ENCODE assay signal across 10 cellular contexts in the genomic region with DNA sequence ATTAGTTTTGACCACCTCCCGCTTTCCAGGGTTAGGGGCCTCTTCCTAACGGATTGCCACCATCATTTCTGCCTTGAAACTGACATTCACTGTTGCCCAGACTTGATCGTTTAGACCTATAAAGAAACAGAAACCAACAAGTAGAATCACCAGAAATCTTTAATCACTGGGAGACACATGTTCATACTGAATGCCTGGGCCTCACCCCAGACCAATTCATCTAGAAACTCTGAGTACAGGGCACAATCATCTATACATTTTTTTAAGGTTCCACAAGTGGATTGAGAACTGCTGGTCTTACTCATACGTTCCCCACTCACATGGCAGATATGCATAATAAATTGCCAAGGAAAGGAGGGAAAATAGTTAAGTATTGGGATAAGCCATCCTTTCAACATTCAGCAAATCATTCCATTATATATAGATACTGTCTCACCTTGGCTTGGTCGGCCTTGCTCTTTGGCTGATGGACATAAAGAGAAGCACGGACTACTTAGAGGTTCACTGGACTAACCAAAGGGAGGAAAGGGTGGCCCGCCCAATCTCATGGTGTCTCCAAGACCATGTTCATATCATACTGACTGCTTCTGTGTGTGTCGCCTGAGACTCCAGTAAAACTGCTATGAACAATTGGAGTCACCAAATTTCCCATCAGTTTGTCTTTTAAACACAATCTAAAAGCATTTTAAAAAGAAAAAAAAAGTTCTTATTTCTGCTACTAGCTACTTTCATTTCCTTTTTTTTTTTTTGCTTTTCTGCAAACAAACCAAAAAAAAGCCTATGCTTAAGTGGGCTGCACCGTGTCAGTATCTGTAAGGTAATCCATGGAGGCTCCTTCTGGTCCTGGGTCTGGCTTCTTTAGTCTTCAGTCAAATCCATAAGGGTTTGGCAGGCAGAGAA. TPM values are rescaled to one million over a fixed set of nuclear protein-coding genes. Genes with fewer than 3 reads are reported as not detected.
DNase-seq lines count a peak whose midpoint lies in the region; ATAC-seq and TF ChIP-seq lines count a peak whose summit lies in the region.
"Had no signal": no experiment of that assay in that cellular context is flagged by ENCODE, and none has a peak within 500 bp of the region (broad histone marks: within the 10 kb centered on the region; RNA-seq: fewer than 3 reads in every experiment).

No MANE protein-coding gene starts in this region.

- no peak for TF ChIP-seq CTCF in WERI-Rb-1 (IDR thresholded peaks at IDR 0.05; ENCODE audit: low read depth, low read length)
- TF ChIP-seq CTCF in stomach (IDR thresholded peaks at IDR 0.05): no peak
- TF ChIP-seq CTCF in left ventricle myocardium inferior (IDR thresholded peaks at IDR 0.05; ENCODE audit: borderline replicate concordance): no peak

- no peaks in the 10 kb centered on the region for H3K9me3 Mint-ChIP-seq in activated CD8-positive, alpha-beta memory T cell treated with anti-CD3 and anti-CD28 coated beads, Interleukin-2, amount 10 ng/mL, durations not matched to agents 7 days and 5 days (ENCODE audit: low read depth)

- no peak for TF ChIP-seq POLR2A in stomach (IDR thresholded peaks at IDR 0.05)

- H2AK5ac ChIP-seq in trophoblast cell (ENCODE audit: low read length): no peak overlapping the region

- peak overlapping the region; percentile 40 for H3K4me3 Mint-ChIP-seq in activated CD8-positive, alpha-beta memory T cell treated with anti-CD3 and anti-CD28 coated beads, Interleukin-2, amount 10 ng/mL, durations not matched to agents 7 days and 5 days

- peaks cover 4 to 5% of the 10 kb centered on the region in 2 experiments for H3K4me1 ChIP-seq in trophoblast cell (ENCODE audit: control insufficient read depth in 1 of 2, insufficient read depth in 2 of 2, low read length in 2 of 2)
- peaks cover 6 to 18% (median 10%) of the 10 kb centered on the region in 4 donors for H3K4me1 ChIP-seq in stomach
- H3K4me1 ChIP-seq in left ventricle myocardium inferior: peaks cover 12% of the 10 kb centered on the region

- no peaks in the 10 kb centered on the region for H3K79me2 ChIP-seq in trophoblast cell (ENCODE audit: control insufficient read depth, insufficient read depth, low read length, poor library complexity)

- peak overlapping the region; percentile 31 for H3K14ac ChIP-seq in trophoblast cell (ENCODE audit: low read length)

- no peak overlapping the region for H4K91ac ChIP-seq in trophoblast cell (ENCODE audit: low read depth, low read length)

- H3K27ac Mint-ChIP-seq in activated CD8-positive, alpha-beta memory T cell treated with anti-CD3 and anti-CD28 coated beads, Interleukin-2, amount 10 ng/mL, durations not matched to agents 7 days and 5 days: peak overlapping the region; percentile 86

- peak overlapping the region; percentile 37 for H4K8ac ChIP-seq in trophoblast cell (ENCODE audit: low read depth, low read length)

- H3K18ac ChIP-seq in trophoblast cell (ENCODE audit: low read length): no peak overlapping the region

- no peak overlapping the region for H2BK12ac ChIP-seq in trophoblast cell (ENCODE audit: low read length)

- H3K36me3 ChIP-seq in WERI-Rb-1: no peaks in the 10 kb centered on the region
- no peaks in the 10 kb centered on the region for H3K36me3 ChIP-seq in trophoblast cell (ENCODE audit: control insufficient read depth in 1 of 2, insufficient read depth in 2 of 2, low read length in 2 of 2)
- no peaks in the 10 kb centered on the region for H3K36me3 ChIP-seq in stomach
- no peaks in the 10 kb centered on the region for H3K36me3 ChIP-seq in left ventricle myocardium inferior

- no peak overlapping the region for H4K12ac ChIP-seq in trophoblast cell (ENCODE audit: low read depth, low read length)

- H3K23ac ChIP-seq in trophoblast cell (ENCODE audit: low read length): no peak overlapping the region

- no peak for TF ChIP-seq EP300 in stomach (IDR thresholded peaks at IDR 0.05)

- no peak overlapping the region for H3K9ac ChIP-seq in trophoblast cell (ENCODE audit: low read length)

- H3K27ac ChIP-seq in WERI-Rb-1: no peak overlapping the region
- H3K27ac ChIP-seq in trophoblast cell (ENCODE audit: low read depth, low read length): no peak overlapping the region
- H3K27ac ChIP-seq in stomach: peak overlapping the region in 1 of 5 donors; percentile 73
- H3K27ac ChIP-seq in left ventricle myocardium inferior (replicated peaks): no peak overlapping the region

- H3K27me3 ChIP-seq in WERI-Rb-1 (ENCODE audit: insufficient read depth, low read depth, severe bottlenecking): no peaks in the 10 kb centered on the region
- no peaks in the 10 kb centered on the region for H3K27me3 ChIP-seq in trophoblast cell (ENCODE audit: insufficient read depth, low read length)
- H3K27me3 ChIP-seq in stomach: no peaks in the 10 kb centered on the region
- no peaks in the 10 kb centered on the region for H3K27me3 ChIP-seq in left ventricle myocardium inferior (ENCODE audit: low read depth)

- H3K4ac ChIP-seq in trophoblast cell (ENCODE audit: low read depth, low read length): no peak overlapping the region

- CTCF ChIA-PET in activated CD8-positive, alpha-beta memory T cell treated with anti-CD3 and anti-CD28 coated beads, Interleukin-2, amount 10 ng/mL, durations not matched to agents 7 days and 5 days (lab: Charles Lee): interaction anchor here (0.7 to 4.1 kb wide), 20 partner anchors 8 to 928 kb away, joined by 3 to 22 read pairs (median 6); a partner anchor contains a TSS

- DNase-seq in activated CD8-positive, alpha-beta memory T cell treated with anti-CD3 and anti-CD28 coated beads, Interleukin-2, amount 10 ng/mL, durations not matched to agents 7 days and 5 days: no peak
- no peak for DNase-seq in activated CD8-positive, alpha-beta memory T cell treated with anti-CD3 and anti-CD28 coated beads for 24 hours
- DNase-seq in WERI-Rb-1: peak; percentile 36
- DNase-seq in trophoblast cell: no peak
- DNase-seq in NCI-H1105 treated with DMSO at 0.1 percent for 48 hours (lab: John Stamatoyannopoulos, UW): no peak
- DNase-seq in stomach: no peak
- DNase-seq in left ventricle myocardium inferior: no peak
- DNase-seq: kidney, NCI-H446 had no signal

- no peak overlapping the region for H2AFZ ChIP-seq in trophoblast cell (ENCODE audit: insufficient read depth, low read length, poor library complexity)

- H3K4me3 ChIP-seq in WERI-Rb-1 (ENCODE audit: low read depth, low read length) (no peak overlapping the region), trophoblast cell (ENCODE audit: low read depth, low read length) (no peak overlapping the region), stomach (no peak overlapping the region), left ventricle myocardium inferior (no peak overlapping the region)

- H3K79me1 ChIP-seq in trophoblast cell (ENCODE audit: low read length): no peaks in the 10 kb centered on the region

- peaks cover 37% of the 10 kb centered on the region for H3K4me1 Mint-ChIP-seq in activated CD8-positive, alpha-beta memory T cell treated with anti-CD3 and anti-CD28 coated beads, Interleukin-2, amount 10 ng/mL, durations not matched to agents 7 days and 5 days

- no peak overlapping the region for H2BK5ac ChIP-seq in trophoblast cell (ENCODE audit: low read depth, low read length, poor library complexity)

- no peaks in the 10 kb centered on the region for H3K9me3 ChIP-seq in WERI-Rb-1 (ENCODE audit: severe bottlenecking)
- H3K9me3 ChIP-seq in trophoblast cell (ENCODE audit: insufficient read depth, low read depth, low read length): no peaks in the 10 kb centered on the region
- H3K9me3 ChIP-seq in stomach: no peaks in the 10 kb centered on the region
- no peaks in the 10 kb centered on the region for H3K9me3 ChIP-seq in left ventricle myocardium inferior (replicated peaks)

- no peak overlapping the region for H2BK120ac ChIP-seq in trophoblast cell (ENCODE audit: insufficient read depth, low read length, poor library complexity)

- no peak overlapping the region for H3K4me2 ChIP-seq in trophoblast cell (ENCODE audit: low read length)

- H3K36me3 Mint-ChIP-seq in activated CD8-positive, alpha-beta memory T cell treated with anti-CD3 and anti-CD28 coated beads, Interleukin-2, amount 10 ng/mL, durations not matched to agents 7 days and 5 days: no peaks in the 10 kb centered on the region

- intact Hi-C loops in stomach (cut with DNase I; ENCODE audit: low total_unique reads) (no loop called here), left ventricle myocardium inferior (cut with micrococcal nuclease) (no loop called here)

- no CpG with 5 or more reads among the region's 9 CpGs for WGBS in trophoblast cell (ENCODE audit: extremely low coverage, insufficient coverage, insufficient read length)
- WGBS in stomach, 5 donors: 73 to 83% (median 81%) methylated on average over 9 of the region's 9 CpGs

- H3K27me3 Mint-ChIP-seq in activated CD8-positive, alpha-beta memory T cell treated with anti-CD3 and anti-CD28 coated beads, Interleukin-2, amount 10 ng/mL, durations not matched to agents 7 days and 5 days: peaks cover 3% of the 10 kb centered on the region

- ATAC-seq in activated CD8-positive, alpha-beta memory T cell treated with anti-CD3 and anti-CD28 coated beads, Interleukin-2, amount 10 ng/mL, durations not matched to agents 7 days and 5 days: peak; percentile 82
- ATAC-seq in HG02981 (IDR thresholded peaks at IDR 0.05; ENCODE audit: unreplicated experiment): peak; percentile 47

RNA-seq across cellular contexts. Expression of a gene that starts 9.3 kb away (rescaled TPM):
- total RNA-seq in activated CD8-positive, alpha-beta memory T cell treated with anti-CD3 and anti-CD28 coated beads, Interleukin-2, amount 10 ng/mL, durations not matched to agents 7 days and 5 days: 10 to 100 TPM; 40.0 to 44.9 TPM
- 7.2 and 7.8 TPM in 2 replicates for polyA plus RNA-seq in trophoblast cell (2013)
- total RNA-seq in stomach (10 to 100 TPM; 14.0 to 63.2 (median 53.9) TPM), left ventricle myocardium inferior (11.4 TPM)
- polyA plus RNA-seq in stomach: 10 to 100 TPM in 1 of 3 donors, 1 to 10 TPM in 2; 5.7 to 34.7 (median 9.0) TPM
